ENCODE assay signal across 8 cellular contexts in genomic region chr11:47578524-47579460, GRCh38. TPM values are rescaled to one million over a fixed set of nuclear protein-coding genes. Genes with fewer than 3 reads are reported as not detected.
DNase-seq lines count a peak whose midpoint lies in the region; ATAC-seq and TF ChIP-seq lines count a peak whose summit lies in the region.

Gene KBTBD4, minus strand, starts transcription at chr11:47578970. Its CDS starts 19 bp downstream, at chr11:47578951.
Gene NDUFS3, plus strand, starts transcription at chr11:47579074. Its CDS starts 18 bp downstream, at chr11:47579092.

- H3K27me3 ChIP-seq in right cardiac atrium (ENCODE audit: control insufficient read depth, insufficient read depth) (no peaks in the 10 kb centered on the region), uterus (no peaks in the 10 kb centered on the region)

- intact Hi-C loops in right cardiac atrium (cut with DNase I) = no loop called here
- intact Hi-C loops in uterus (cut with DNase I; ENCODE audit: low total_unique reads) = no loop called here

- peak within 1 kb of the TSS; percentile 82 for H3K27ac ChIP-seq in right cardiac atrium (ENCODE audit: low read length)
- H3K27ac ChIP-seq in uterus = peak within 1 kb of the TSS; percentile 85 to 91

- peak; percentile 92 for ATAC-seq in GM18505 (IDR thresholded peaks at IDR 0.05; ENCODE audit: unreplicated experiment)
- ATAC-seq in HG02970 (IDR thresholded peaks at IDR 0.05; ENCODE audit: low FRiP score, unreplicated experiment) = peak; percentile 85
- ATAC-seq in right cardiac atrium = peak; percentile 95

- no peaks in the 10 kb centered on the region for H3K9me3 ChIP-seq in right cardiac atrium (ENCODE audit: control insufficient read depth, low read length)
- no peaks in the 10 kb centered on the region for H3K9me3 ChIP-seq in uterus

- WGBS in right cardiac atrium = under 1% methylated on average over 71 of the region's 71 CpGs

- DNase-seq in NCI-H187 treated with DMSO at 0.1 percent for 48 hours (lab: John Stamatoyannopoulos, UW) (peak; percentile 85), T-helper 2 cell (peak; percentile 69 to 93 (median 79)), anterior cingulate cortex (lab: John Stamatoyannopoulos, UW) (peak in 57 of 58 donors; percentile 57 to 95 (median 88)), right cardiac atrium (peak; percentile 90 to 94 (median 93)), putamen (ENCODE audit: low spot score) (peak; percentile 92), uterus (peak; percentile 84 to 88)

- H3K4me1 ChIP-seq in right cardiac atrium (ENCODE audit: control insufficient read depth, insufficient read depth, low read length) = peaks cover 6% of the 10 kb centered on the region
- no peaks in the 10 kb centered on the region for H3K4me1 ChIP-seq in uterus

- H3K4me3 ChIP-seq in right cardiac atrium (ENCODE audit: low read length) (peak within 1 kb of the TSS; percentile 88), uterus (peak within 1 kb of the TSS; percentile 92 to 97)

- H3K36me3 ChIP-seq in uterus = no peaks in the 10 kb centered on the region

- peak; percentile 81 for TF ChIP-seq POLR2A in GM18505 (IDR thresholded peaks at IDR 0.05; ENCODE audit: borderline replicate concordance, extremely low read depth, insufficient read depth, insufficient read length)
- peak in 1 of 2 donors; percentile 66 for TF ChIP-seq POLR2A in uterus (IDR thresholded peaks at IDR 0.05)

- TF ChIP-seq CTCF in uterus (IDR thresholded peaks at IDR 0.05) = peak in 2 of 4 experiments; percentile 11 to 29

RNA-seq across cellular contexts. Expression of gene KBTBD4, which starts in this region (rescaled TPM):
- 10 to 100 TPM; 14.2 to 18.1 (median 14.6) TPM for total RNA-seq in right cardiac atrium
- polyA plus RNA-seq in right cardiac atrium = 8.1 TPM
- total RNA-seq in uterus = 10 to 100 TPM in 3 of 4 donors, 1 to 10 TPM in 1; 9.7 to 36.3 (median 18.5) TPM

RNA-seq across cellular contexts. Expression of gene NDUFS3, which starts in this region (rescaled TPM):
- 100 to 1,000 TPM; 143 to 189 (median 165) TPM for total RNA-seq in right cardiac atrium
- 260 TPM for polyA plus RNA-seq in right cardiac atrium
- total RNA-seq in uterus = 10 to 100 TPM; 59.2 to 67.6 (median 62.5) TPM

Comparison
In these comparisons a context has a peak if more than half of its experiments do, and no peak if none do; other contexts are left out.
1. Peak in every context shown above with its lines: DNase-seq, ATAC-seq, H3K4me3 ChIP-seq and H3K27ac ChIP-seq.